Comparison of ENCODE assay signal across 12 cellular contexts in the genomic region with DNA sequence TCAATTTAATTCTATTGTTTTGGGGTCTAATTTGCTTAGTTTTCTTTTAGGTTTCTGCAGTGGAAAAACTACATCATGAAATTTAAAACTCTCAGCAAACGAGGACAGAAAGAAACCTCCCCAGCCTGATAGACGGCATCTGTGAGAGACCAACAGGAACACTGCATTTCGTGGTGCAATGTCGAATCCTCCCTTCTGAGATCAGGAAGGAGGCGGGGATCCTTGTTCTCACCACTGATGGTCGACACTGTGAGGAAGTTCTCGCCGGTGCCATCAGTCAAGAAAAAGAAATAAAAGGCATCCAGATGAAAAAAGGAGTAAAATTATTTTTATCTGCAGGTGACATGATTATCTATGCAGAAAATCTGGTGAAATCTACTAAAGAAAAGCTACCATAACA. TPM values are rescaled to one million over a fixed set of nuclear protein-coding genes. Genes with fewer than 3 reads are reported as not detected.
A peak's percentile ranks its signal among the peaks of the same experiment; 100 is the strongest.
DNase-seq lines count a peak whose midpoint lies in the region; ATAC-seq and TF ChIP-seq lines count a peak whose summit lies in the region.
"Had no signal": no experiment of that assay in that cellular context is flagged by ENCODE, and none has a peak within 500 bp of the region (broad histone marks: within the 10 kb centered on the region; RNA-seq: fewer than 3 reads in every experiment).

No MANE protein-coding gene starts in this region.

- H3K36me3 Mint-ChIP-seq in activated T-helper 17 cell treated with anti-CD3 and anti-CD28 coated beads, Interleukin-2, amount 50 U/mL, for 72 hours (ENCODE audit: low read depth), result peaks cover 31% of the 10 kb centered on the region
- peaks cover 17% of the 10 kb centered on the region for H3K36me3 Mint-ChIP-seq in memory B cell

- WGBS in transverse colon (ENCODE audit: low coverage in 1 of 2), 2 donors, result 55 to 67% methylated on average over 3 to 8 of the region's 8 CpGs

- H3K9me3 ChIP-seq in BLaER1 (peaks cover 42% of the 10 kb centered on the region), transverse colon (no peaks in the 10 kb centered on the region), Peyer's patch (no peaks in the 10 kb centered on the region)

- H4K20me1 ChIP-seq in BLaER1, result peaks cover 95% of the 10 kb centered on the region

- H3K4me1 Mint-ChIP-seq in activated T-helper 17 cell treated with anti-CD3 and anti-CD28 coated beads, Interleukin-2, amount 50 U/mL, for 72 hours, result peaks cover 28% of the 10 kb centered on the region
- H3K4me1 Mint-ChIP-seq in memory B cell, result peaks cover 43% of the 10 kb centered on the region

- no peak for TF ChIP-seq POLR2A in transverse colon (IDR thresholded peaks at IDR 0.05)
- no peak for TF ChIP-seq POLR2A in Peyer's patch (IDR thresholded peaks at IDR 0.05)

- H3K4me2 ChIP-seq in BLaER1, result peak overlapping the region; percentile 90

- H3K27ac ChIP-seq in BLaER1 (peak overlapping the region; percentile 69), transverse colon (no peak overlapping the region), Peyer's patch (peak overlapping the region in 1 of 4 donors; percentile 49)

- intact Hi-C loops in transverse colon (cut with DNase I; ENCODE audit: low total_unique reads), result no loop called here

- H3K4me3 Mint-ChIP-seq in activated T-helper 17 cell treated with anti-CD3 and anti-CD28 coated beads, Interleukin-2, amount 50 U/mL, for 72 hours, result peak overlapping the region; percentile 56
- H3K4me3 Mint-ChIP-seq in memory B cell, result peak overlapping the region; percentile 82

- H3K27me3 Mint-ChIP-seq in activated T-helper 17 cell treated with anti-CD3 and anti-CD28 coated beads, Interleukin-2, amount 50 U/mL, for 72 hours, result no peaks in the 10 kb centered on the region
- H3K27me3 Mint-ChIP-seq in memory B cell, result no peaks in the 10 kb centered on the region
- H3K27me3 Mint-ChIP-seq: progenitor cell of endocrine pancreas had no signal

- no peak for TF ChIP-seq EP300 in transverse colon (IDR thresholded peaks at IDR 0.05; ENCODE audit: low read depth)

- DNase-seq in KBM-7 (peak; percentile 65), memory B cell (ENCODE audit: low spot score in 2 of 2) (no peak), globus pallidus (ENCODE audit: low spot score) (no peak), transverse colon (no peak), KG1 (lab: John Stamatoyannopoulos, UW) (no peak), Peyer's patch (no peak)
- DNase-seq: activated CD4-positive, alpha-beta T cell treated with anti-CD3 and anti-CD28 coated beads for 1 hour; central memory CD4-positive, alpha-beta T cell; NCI-H748 treated with DMSO at 0.1 percent for 48 hours had no signal

- H3K27me3 ChIP-seq in BLaER1 (no peaks in the 10 kb centered on the region), transverse colon (no peaks in the 10 kb centered on the region), Peyer's patch (no peaks in the 10 kb centered on the region)

- peak overlapping the region; percentile 41 for H3K4me3 ChIP-seq in BLaER1
- peak overlapping the region in 1 of 4 donors; percentile 20 for H3K4me3 ChIP-seq in transverse colon
- no peak overlapping the region for H3K4me3 ChIP-seq in Peyer's patch

- H3K36me3 ChIP-seq in BLaER1, result peaks cover 49% of the 10 kb centered on the region
- H3K36me3 ChIP-seq in transverse colon, result peaks cover 0 to 19% (median 7%) of the 10 kb centered on the region in 4 donors
- H3K36me3 ChIP-seq in Peyer's patch, result peaks cover 0 to 24% (median 0%) of the 10 kb centered on the region in 3 donors

- peak overlapping the region; percentile 22; the same call in 1 of the 2 replicates for H3K9ac ChIP-seq in BLaER1

- peak overlapping the region; percentile 93 for H3K27ac Mint-ChIP-seq in activated T-helper 17 cell treated with anti-CD3 and anti-CD28 coated beads, Interleukin-2, amount 50 U/mL, for 72 hours
- peak overlapping the region; percentile 66 for H3K27ac Mint-ChIP-seq in memory B cell

- in situ Hi-C loops in KBM-7 (cut with MboI; ENCODE audit: low pct_unique_long_range_greater_than_20kb, low sequenced_read_pairs), result no loop called here
- in situ Hi-C loops in transverse colon (cut with MboI; ENCODE audit: low pct_ligation_motif_present in 1 of 4, low pct_unique_long_range_greater_than_20kb in 1 of 4, low sequenced_read_pairs in 3 of 4), result no loop called here

- H3K9me3 Mint-ChIP-seq in activated T-helper 17 cell treated with anti-CD3 and anti-CD28 coated beads, Interleukin-2, amount 50 U/mL, for 72 hours, result peaks cover 4% of the 10 kb centered on the region
- peaks cover 2% of the 10 kb centered on the region for H3K9me3 Mint-ChIP-seq in memory B cell

- H3K4me1 ChIP-seq in BLaER1 (peaks cover 28% of the 10 kb centered on the region), transverse colon (peaks cover 0 to 30% (median 10%) of the 10 kb centered on the region in 4 donors), Peyer's patch (peaks cover 0 to 32% (median 2%) of the 10 kb centered on the region in 4 donors)

- TF ChIP-seq CTCF in transverse colon (IDR thresholded peaks at IDR 0.05) (no peak), Peyer's patch (IDR thresholded peaks at IDR 0.05) (no peak)

- ATAC-seq in activated T-helper 17 cell treated with anti-CD3 and anti-CD28 coated beads, Interleukin-2, amount 50 U/mL, for 72 hours (replicated peaks), result no peak
- ATAC-seq in memory B cell (ENCODE audit: low read depth), result peak; percentile 63

RNA-seq across cellular contexts. Expression of gene GAK, which starts 16.5 kb away (rescaled TPM):
- total RNA-seq in activated T-helper 17 cell treated with anti-CD3 and anti-CD28 coated beads, Interleukin-2, amount 50 U/mL, for 72 hours, result 100 to 1,000 TPM; 108 to 129 TPM
- total RNA-seq in transverse colon, result 100 to 1,000 TPM; 230 to 882 (median 305) TPM
- 100 to 1,000 TPM; 248 to 362 (median 351) TPM for total RNA-seq in Peyer's patch

RNA-seq across cellular contexts. Expression of gene TMEM175, which starts 16.7 kb away (rescaled TPM):
- total RNA-seq in activated T-helper 17 cell treated with anti-CD3 and anti-CD28 coated beads, Interleukin-2, amount 50 U/mL, for 72 hours, result 1 to 10 TPM; 6.5 to 10.0 TPM
- 100 to 1,000 TPM in 1 of 4 donors, 10 to 100 TPM in 3; 44.0 to 116 (median 50.5) TPM for total RNA-seq in transverse colon
- 100 to 1,000 TPM in 1 of 4 donors, 10 to 100 TPM in 3; 46.1 to 111 (median 56.6) TPM for total RNA-seq in Peyer's patch

RNA-seq across cellular contexts. Expression of gene DGKQ, which starts 57.8 kb away (rescaled TPM):
- 1 to 10 TPM; 4.8 to 9.0 TPM for total RNA-seq in activated T-helper 17 cell treated with anti-CD3 and anti-CD28 coated beads, Interleukin-2, amount 50 U/mL, for 72 hours
- total RNA-seq in transverse colon, result 100 to 1,000 TPM in 2 of 4 donors, 10 to 100 TPM in 2; 51.8 to 147 (median 86.0) TPM
- 100 to 1,000 TPM in 2 of 4 donors, 10 to 100 TPM in 2; 32.2 to 119 (median 101) TPM for total RNA-seq in Peyer's patch

Comparison
In these comparisons a context has a peak if more than half of its experiments do, and no peak if none do; other contexts are left out.
1. RNA of gene TMEM175, which starts 16.7 kb away (total RNA-seq): 46.1 to 111 TPM in Peyer's patch and 44.0 to 116 TPM in transverse colon; 6.5 to 10.0 TPM in activated T-helper 17 cell treated with anti-CD3 and anti-CD28 coated beads, Interleukin-2, amount 50 U/mL, for 72 hours; every median in the first group is over 4 times any median in the second.